ENCODE assay signal across 1 cellular context in the genomic region with DNA sequence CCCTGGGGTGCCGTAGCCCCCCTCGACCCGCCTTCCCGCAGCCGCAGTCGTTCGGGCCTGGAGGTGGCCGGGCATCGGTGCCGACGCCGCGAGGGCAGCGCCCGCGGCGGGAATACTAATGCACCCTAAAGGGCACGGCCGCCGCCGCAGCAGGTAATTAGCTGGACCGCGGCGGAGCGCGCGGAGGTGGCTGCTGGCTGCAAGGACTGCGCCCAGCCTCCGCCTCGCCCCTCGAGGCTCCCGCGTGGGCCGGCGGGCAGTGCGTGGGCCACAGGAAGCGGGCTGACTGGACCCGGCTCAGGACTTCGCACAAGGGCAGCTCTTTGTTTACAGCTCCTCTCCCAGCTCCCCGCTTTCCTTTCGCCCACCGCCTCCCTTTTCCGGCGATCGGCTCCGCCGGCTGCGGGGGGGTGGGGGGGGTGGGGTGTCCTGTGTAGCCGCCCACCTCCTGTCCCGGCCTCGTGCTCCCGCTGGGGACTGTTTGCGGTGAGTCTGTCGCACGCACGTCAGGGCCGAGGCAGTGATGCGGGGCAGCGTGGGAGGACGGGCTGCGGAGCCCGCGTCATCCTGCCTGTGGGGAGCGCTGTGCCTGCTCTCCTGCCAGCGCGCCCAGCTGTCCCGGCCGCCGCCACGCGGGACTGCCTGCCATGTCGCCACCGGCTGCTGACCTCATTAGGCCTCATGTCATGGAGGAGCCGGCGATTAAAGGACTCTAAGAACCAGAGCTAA.
TF ChIP-seq lines count a peak whose summit lies in the region.

No MANE protein-coding gene starts in this region.

TF ChIP-seq in GM12878, 131 proteins besides CTCF, POLR2A, EP300 and RAD21 (continued from another document and continues in another):
- TF ChIP-seq, protein P1, sequence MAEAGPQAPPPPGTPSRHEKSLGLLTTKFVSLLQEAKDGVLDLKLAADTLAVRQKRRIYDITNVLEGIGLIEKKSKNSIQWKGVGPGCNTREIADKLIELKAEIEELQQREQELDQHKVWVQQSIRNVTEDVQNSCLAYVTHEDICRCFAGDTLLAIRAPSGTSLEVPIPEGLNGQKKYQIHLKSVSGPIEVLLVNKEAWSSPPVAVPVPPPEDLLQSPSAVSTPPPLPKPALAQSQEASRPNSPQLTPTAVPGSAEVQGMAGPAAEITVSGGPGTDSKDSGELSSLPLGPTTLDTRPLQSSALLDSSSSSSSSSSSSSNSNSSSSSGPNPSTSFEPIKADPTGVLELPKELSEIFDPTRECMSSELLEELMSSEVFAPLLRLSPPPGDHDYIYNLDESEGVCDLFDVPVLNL (IDR thresholded peaks at IDR 0.05; ENCODE audit: low read depth, low read length): no peak
- TF ChIP-seq RELA (IDR thresholded peaks at IDR 0.05; ENCODE audit: borderline replicate concordance, partially characterized antibody) (peak; percentile 53), FOXM1 (IDR thresholded peaks at IDR 0.05; ENCODE audit: low read depth, low read length) (peak; percentile 66; the same call in 1 of the 2 replicates), EZH2 (IDR thresholded peaks at IDR 0.05; ENCODE audit: borderline replicate concordance, control insufficient read depth, low read depth, low read length) (no peak), ZSCAN29 (IDR thresholded peaks at IDR 0.05) (no peak), IKZF2 (IDR thresholded peaks at IDR 0.05) (peak; percentile 80 to 89; a peak in 3 of 4 replicates), SUPT20H (IDR thresholded peaks at IDR 0.05; ENCODE audit: borderline replicate concordance, control insufficient read depth, low read depth, low read length) (no peak), BACH1 (IDR thresholded peaks at IDR 0.05; ENCODE audit: borderline replicate concordance) (peak; percentile 93), EED (IDR thresholded peaks at IDR 0.05; ENCODE audit: low read depth) (peak; percentile 90), BHLHE40 (IDR thresholded peaks at IDR 0.05; ENCODE audit: borderline replicate concordance in 1 of 2, low read depth in 2 of 2, low read length in 1 of 2) (peak; percentile 80 to 92; a peak in 3 of 4 replicates), MEF2A (IDR thresholded peaks at IDR 0.05; ENCODE audit: insufficient read depth, low read depth, low read length) (peak; percentile 53; the same call in 1 of the 2 replicates), POLR2AphosphoS5 (IDR thresholded peaks at IDR 0.05; ENCODE audit: low read length) (no peak), ZNF217 (IDR thresholded peaks at IDR 0.05) (0 out of 2 replicates have a peak, but pooled peaks have one; percentile 25), NBN (IDR thresholded peaks at IDR 0.05) (peak; percentile 71), BRCA1 (IDR thresholded peaks at IDR 0.05; ENCODE audit: low read depth, low read length) (0 out of 2 replicates have a peak, but pooled peaks have one; percentile 6), CHD4 (IDR thresholded peaks at IDR 0.05) (no peak), KAT2A (conservative IDR thresholded peaks at IDR 0.05; ENCODE audit: control insufficient read depth, low read depth, low read length) (no peak), CBFB (IDR thresholded peaks at IDR 0.05; ENCODE audit: low read depth) (peak; percentile 52; the same call in 1 of the 2 replicates), SMARCA5 (IDR thresholded peaks at IDR 0.05) (peak; percentile 78), TCF12 (IDR thresholded peaks at IDR 0.05; ENCODE audit: low read depth, low read length) (peak; percentile 92), ZNF24 (IDR thresholded peaks at IDR 0.05) (peak; percentile 85), SMC3 (IDR thresholded peaks at IDR 0.05; ENCODE audit: borderline replicate concordance, low read length) (peak; percentile 13; the same call in 1 of the 2 replicates), HDGF (IDR thresholded peaks at IDR 0.05) (0 out of 2 replicates have a peak, but pooled peaks have one; percentile 63), SMAD5 (IDR thresholded peaks at IDR 0.05; ENCODE audit: low read depth) (no peak), YY1 (IDR thresholded peaks at IDR 0.05; ENCODE audit: low read depth, low read length) (peak; percentile 81), RUNX3 (IDR thresholded peaks at IDR 0.05; ENCODE audit: low read length) (peak; percentile 86), DPF2 (IDR thresholded peaks at IDR 0.05) (peak; percentile 97), BCL11A (IDR thresholded peaks at IDR 0.05; ENCODE audit: low read depth, low read length) (peak; percentile 89), KLF5 (IDR thresholded peaks at IDR 0.05; ENCODE audit: partially characterized antibody) (peak; percentile 7), GATAD2B (conservative IDR thresholded peaks at IDR 0.05; ENCODE audit: low read depth) (peak; percentile 95), NR2F1 (conservative IDR thresholded peaks at IDR 0.05) (peak; percentile 71), MTA2 (IDR thresholded peaks at IDR 0.05; ENCODE audit: low read depth) (peak; percentile 74), CHD2 (IDR thresholded peaks at IDR 0.05; ENCODE audit: borderline replicate concordance, low read depth, low read length) (peak; percentile 82), ZBED1 (IDR thresholded peaks at IDR 0.05; ENCODE audit: borderline replicate concordance) (0 out of 2 replicates have a peak, but pooled peaks have one; percentile 50), CREB1 (IDR thresholded peaks at IDR 0.05; ENCODE audit: low read depth) (peak; percentile 76), TCF3 (IDR thresholded peaks at IDR 0.05; ENCODE audit: borderline replicate concordance, insufficient read depth, low read depth, low read length) (peak; percentile 97), PAX5 (IDR thresholded peaks at IDR 0.05; ENCODE audit: borderline replicate concordance, low read depth, low read length) (peak; percentile 97), ATF7 (IDR thresholded peaks at IDR 0.05; ENCODE audit: low read depth) (peak; percentile 30; the same call in 1 of the 2 replicates)
- TF ChIP-seq, protein P2, sequence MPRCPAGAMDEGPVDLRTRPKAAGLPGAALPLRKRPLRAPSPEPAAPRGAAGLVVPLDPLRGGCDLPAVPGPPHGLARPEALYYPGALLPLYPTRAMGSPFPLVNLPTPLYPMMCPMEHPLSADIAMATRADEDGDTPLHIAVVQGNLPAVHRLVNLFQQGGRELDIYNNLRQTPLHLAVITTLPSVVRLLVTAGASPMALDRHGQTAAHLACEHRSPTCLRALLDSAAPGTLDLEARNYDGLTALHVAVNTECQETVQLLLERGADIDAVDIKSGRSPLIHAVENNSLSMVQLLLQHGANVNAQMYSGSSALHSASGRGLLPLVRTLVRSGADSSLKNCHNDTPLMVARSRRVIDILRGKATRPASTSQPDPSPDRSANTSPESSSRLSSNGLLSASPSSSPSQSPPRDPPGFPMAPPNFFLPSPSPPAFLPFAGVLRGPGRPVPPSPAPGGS (IDR thresholded peaks at IDR 0.05; ENCODE audit: borderline replicate concordance, insufficient read depth, low read depth, low read length, poor library complexity, severe bottlenecking): peak; percentile 65
- TF ChIP-seq, protein P3, sequence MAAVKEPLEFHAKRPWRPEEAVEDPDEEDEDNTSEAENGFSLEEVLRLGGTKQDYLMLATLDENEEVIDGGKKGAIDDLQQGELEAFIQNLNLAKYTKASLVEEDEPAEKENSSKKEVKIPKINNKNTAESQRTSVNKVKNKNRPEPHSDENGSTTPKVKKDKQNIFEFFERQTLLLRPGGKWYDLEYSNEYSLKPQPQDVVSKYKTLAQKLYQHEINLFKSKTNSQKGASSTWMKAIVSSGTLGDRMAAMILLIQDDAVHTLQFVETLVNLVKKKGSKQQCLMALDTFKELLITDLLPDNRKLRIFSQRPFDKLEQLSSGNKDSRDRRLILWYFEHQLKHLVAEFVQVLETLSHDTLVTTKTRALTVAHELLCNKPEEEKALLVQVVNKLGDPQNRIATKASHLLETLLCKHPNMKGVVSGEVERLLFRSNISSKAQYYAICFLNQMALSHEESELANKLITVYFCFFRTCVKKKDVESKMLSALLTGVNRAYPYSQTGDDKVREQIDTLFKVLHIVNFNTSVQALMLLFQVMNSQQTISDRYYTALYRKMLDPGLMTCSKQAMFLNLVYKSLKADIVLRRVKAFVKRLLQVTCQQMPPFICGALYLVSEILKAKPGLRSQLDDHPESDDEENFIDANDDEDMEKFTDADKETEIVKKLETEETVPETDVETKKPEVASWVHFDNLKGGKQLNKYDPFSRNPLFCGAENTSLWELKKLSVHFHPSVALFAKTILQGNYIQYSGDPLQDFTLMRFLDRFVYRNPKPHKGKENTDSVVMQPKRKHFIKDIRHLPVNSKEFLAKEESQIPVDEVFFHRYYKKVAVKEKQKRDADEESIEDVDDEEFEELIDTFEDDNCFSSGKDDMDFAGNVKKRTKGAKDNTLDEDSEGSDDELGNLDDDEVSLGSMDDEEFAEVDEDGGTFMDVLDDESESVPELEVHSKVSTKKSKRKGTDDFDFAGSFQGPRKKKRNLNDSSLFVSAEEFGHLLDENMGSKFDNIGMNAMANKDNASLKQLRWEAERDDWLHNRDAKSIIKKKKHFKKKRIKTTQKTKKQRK (IDR thresholded peaks at IDR 0.05; ENCODE audit: low read depth, low read length): no peak
- TF ChIP-seq, protein P4, sequence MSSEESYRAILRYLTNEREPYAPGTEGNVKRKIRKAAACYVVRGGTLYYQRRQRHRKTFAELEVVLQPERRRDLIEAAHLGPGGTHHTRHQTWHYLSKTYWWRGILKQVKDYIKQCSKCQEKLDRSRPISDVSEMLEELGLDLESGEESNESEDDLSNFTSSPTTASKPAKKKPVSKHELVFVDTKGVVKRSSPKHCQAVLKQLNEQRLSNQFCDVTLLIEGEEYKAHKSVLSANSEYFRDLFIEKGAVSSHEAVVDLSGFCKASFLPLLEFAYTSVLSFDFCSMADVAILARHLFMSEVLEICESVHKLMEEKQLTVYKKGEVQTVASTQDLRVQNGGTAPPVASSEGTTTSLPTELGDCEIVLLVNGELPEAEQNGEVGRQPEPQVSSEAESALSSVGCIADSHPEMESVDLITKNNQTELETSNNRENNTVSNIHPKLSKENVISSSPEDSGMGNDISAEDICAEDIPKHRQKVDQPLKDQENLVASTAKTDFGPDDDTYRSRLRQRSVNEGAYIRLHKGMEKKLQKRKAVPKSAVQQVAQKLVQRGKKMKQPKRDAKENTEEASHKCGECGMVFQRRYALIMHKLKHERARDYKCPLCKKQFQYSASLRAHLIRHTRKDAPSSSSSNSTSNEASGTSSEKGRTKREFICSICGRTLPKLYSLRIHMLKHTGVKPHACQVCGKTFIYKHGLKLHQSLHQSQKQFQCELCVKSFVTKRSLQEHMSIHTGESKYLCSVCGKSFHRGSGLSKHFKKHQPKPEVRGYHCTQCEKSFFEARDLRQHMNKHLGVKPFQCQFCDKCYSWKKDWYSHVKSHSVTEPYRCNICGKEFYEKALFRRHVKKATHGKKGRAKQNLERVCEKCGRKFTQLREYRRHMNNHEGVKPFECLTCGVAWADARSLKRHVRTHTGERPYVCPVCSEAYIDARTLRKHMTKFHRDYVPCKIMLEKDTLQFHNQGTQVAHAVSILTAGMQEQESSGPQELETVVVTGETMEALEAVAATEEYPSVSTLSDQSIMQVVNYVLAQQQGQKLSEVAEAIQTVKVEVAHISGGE (CRISPR knock-in tag; IDR thresholded peaks at IDR 0.05): no peak
- TF ChIP-seq, protein P5, sequence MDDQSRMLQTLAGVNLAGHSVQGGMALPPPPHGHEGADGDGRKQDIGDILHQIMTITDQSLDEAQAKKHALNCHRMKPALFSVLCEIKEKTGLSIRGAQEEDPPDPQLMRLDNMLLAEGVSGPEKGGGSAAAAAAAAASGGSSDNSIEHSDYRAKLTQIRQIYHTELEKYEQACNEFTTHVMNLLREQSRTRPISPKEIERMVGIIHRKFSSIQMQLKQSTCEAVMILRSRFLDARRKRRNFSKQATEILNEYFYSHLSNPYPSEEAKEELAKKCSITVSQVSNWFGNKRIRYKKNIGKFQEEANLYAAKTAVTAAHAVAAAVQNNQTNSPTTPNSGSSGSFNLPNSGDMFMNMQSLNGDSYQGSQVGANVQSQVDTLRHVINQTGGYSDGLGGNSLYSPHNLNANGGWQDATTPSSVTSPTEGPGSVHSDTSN (IDR thresholded peaks at IDR 0.05; ENCODE audit: insufficient replicate concordance, low read depth, low read length): no peak
- TF ChIP-seq, protein P6, sequence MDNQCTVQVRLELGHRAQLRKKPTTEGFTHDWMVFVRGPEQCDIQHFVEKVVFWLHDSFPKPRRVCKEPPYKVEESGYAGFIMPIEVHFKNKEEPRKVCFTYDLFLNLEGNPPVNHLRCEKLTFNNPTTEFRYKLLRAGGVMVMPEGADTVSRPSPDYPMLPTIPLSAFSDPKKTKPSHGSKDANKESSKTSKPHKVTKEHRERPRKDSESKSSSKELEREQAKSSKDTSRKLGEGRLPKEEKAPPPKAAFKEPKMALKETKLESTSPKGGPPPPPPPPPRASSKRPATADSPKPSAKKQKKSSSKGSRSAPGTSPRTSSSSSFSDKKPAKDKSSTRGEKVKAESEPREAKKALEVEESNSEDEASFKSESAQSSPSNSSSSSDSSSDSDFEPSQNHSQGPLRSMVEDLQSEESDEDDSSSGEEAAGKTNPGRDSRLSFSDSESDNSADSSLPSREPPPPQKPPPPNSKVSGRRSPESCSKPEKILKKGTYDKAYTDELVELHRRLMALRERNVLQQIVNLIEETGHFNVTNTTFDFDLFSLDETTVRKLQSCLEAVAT (IDR thresholded peaks at IDR 0.05): 0 out of 2 replicates have a peak, but pooled peaks have one; percentile 16
- TF ChIP-seq, protein P7, sequence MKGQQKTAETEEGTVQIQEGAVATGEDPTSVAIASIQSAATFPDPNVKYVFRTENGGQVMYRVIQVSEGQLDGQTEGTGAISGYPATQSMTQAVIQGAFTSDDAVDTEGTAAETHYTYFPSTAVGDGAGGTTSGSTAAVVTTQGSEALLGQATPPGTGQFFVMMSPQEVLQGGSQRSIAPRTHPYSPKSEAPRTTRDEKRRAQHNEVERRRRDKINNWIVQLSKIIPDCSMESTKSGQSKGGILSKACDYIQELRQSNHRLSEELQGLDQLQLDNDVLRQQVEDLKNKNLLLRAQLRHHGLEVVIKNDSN (IDR thresholded peaks at IDR 0.05; ENCODE audit: borderline replicate concordance, extremely low read length, insufficient read depth, low read depth, low read length): no peak
